In genomic region chr13:113814435-113814821, GRCh38 we compare ENCODE assay signal across 14 cellular contexts. TPM values are rescaled to one million over a fixed set of nuclear protein-coding genes. Genes with fewer than 3 reads are reported as not detected.
DNase-seq lines count a peak whose midpoint lies in the region; ATAC-seq and TF ChIP-seq lines count a peak whose summit lies in the region.
"Had no signal": no experiment of that assay in that cellular context is flagged by ENCODE, and none has a peak within 500 bp of the region (broad histone marks: within the 10 kb centered on the region; RNA-seq: fewer than 3 reads in every experiment).

No MANE protein-coding gene starts in this region.

- DNase-seq in GM23338 (ENCODE audit: low spot score) (no peak), SJCRH30 (peak; percentile 22 to 46), glomerular visceral epithelial cell (ENCODE audit: extremely low spot score) (peak; percentile 91), testis (no peak), kidney glomerular epithelial cell (lab: John Stamatoyannopoulos, UW) (no peak), NOMO-1 (lab: John Stamatoyannopoulos, UW; ENCODE audit: unreplicated experiment in 2 of 2) (no peak), nucleus accumbens (lab: John Stamatoyannopoulos, UW) (no peak)
- DNase-seq: amniotic stem cell; effector memory CD8-positive, alpha-beta T cell; KG1; NCI-H2029 treated with DMSO at 0.1 percent for 48 hours; NK-92 treated with Interleukin-12 subunit alpha and Interleukin-12 subunit beta, amount 100 ng/mL, for 24 hours; small intestine had no signal

- no peak overlapping the region for H3K4me3 ChIP-seq in GM23338
- H3K4me3 ChIP-seq in SJCRH30: no peak overlapping the region
- H3K4me3 ChIP-seq in testis: no peak overlapping the region

- no peaks in the 10 kb centered on the region for H3K4me1 ChIP-seq in GM23338 (ENCODE audit: insufficient read depth)
- peaks cover 7% of the 10 kb centered on the region; the same call in 1 of the 2 replicates for H3K4me1 ChIP-seq in SJCRH30
- H3K4me1 ChIP-seq in testis: peaks cover 40% of the 10 kb centered on the region

- H3K27ac ChIP-seq in GM23338 (ENCODE audit: low read depth): no peak overlapping the region
- H3K27ac ChIP-seq in SJCRH30: no peak overlapping the region
- H3K27ac ChIP-seq in testis: peak overlapping the region; percentile 55 to 65

- H3K36me3 ChIP-seq in GM23338 (ENCODE audit: insufficient read depth): no peaks in the 10 kb centered on the region
- H3K36me3 ChIP-seq in SJCRH30: no peaks in the 10 kb centered on the region
- no peaks in the 10 kb centered on the region for H3K36me3 ChIP-seq in testis (ENCODE audit: low read depth, missing control alignments)

- H3K27me3 ChIP-seq in GM23338 (ENCODE audit: insufficient read depth) (no peaks in the 10 kb centered on the region), SJCRH30 (no peaks in the 10 kb centered on the region; the same call in 1 of the 2 replicates), testis (no peaks in the 10 kb centered on the region)

- H3K27ac Mint-ChIP-seq in GM23338: 0 out of 2 replicates have a peak overlapping the region, but pooled peaks have one; percentile 38
- H3K27ac Mint-ChIP-seq: effector memory CD8-positive, alpha-beta T cell had no signal

- H4K20me1 ChIP-seq in GM23338 (replicated peaks; ENCODE audit: insufficient read depth): no peaks in the 10 kb centered on the region

- H3K9me3 ChIP-seq in SJCRH30 (replicated peaks): no peaks in the 10 kb centered on the region
- no peaks in the 10 kb centered on the region for H3K9me3 ChIP-seq in testis

- H3K36me3 Mint-ChIP-seq in GM23338 (ENCODE audit: low read depth): peaks cover 8% of the 10 kb centered on the region

- H3K4me1 Mint-ChIP-seq in GM23338: no peaks in the 10 kb centered on the region; the same call in 2 of the 3 replicates

- TF ChIP-seq CTCF in GM23338 (conservative IDR thresholded peaks at IDR 0.05; ENCODE audit: low read depth in 2 of 2) (no peak), testis (IDR thresholded peaks at IDR 0.05) (no peak)

- no peak overlapping the region for H2AFZ ChIP-seq in GM23338

- no peak for TF ChIP-seq POLR2A in testis (IDR thresholded peaks at IDR 0.05)

- no peak overlapping the region for H3K4me2 ChIP-seq in GM23338

- 37 to 65% methylated on average over 5 to 11 of the region's 11 CpGs for WGBS in testis, 2 donors

- no peaks in the 10 kb centered on the region for H3F3A ChIP-seq in GM23338 (replicated peaks; ENCODE audit: low read depth)

- H3K9me2 ChIP-seq in GM23338 (ENCODE audit: insufficient read depth): no peaks in the 10 kb centered on the region

- H3K27me3 Mint-ChIP-seq in GM23338 (ENCODE audit: insufficient read depth, low read depth, poor library complexity): peaks cover 17% of the 10 kb centered on the region

- H3K79me2 ChIP-seq in GM23338 (replicated peaks; ENCODE audit: insufficient read depth): no peaks in the 10 kb centered on the region

- H3K9me3 Mint-ChIP-seq in GM23338: peaks cover 9% of the 10 kb centered on the region; the same call in 2 of the 3 replicates
- H3K9me3 Mint-ChIP-seq: effector memory CD8-positive, alpha-beta T cell had no signal

- intact Hi-C loops in testis (cut with DNase I; ENCODE audit: low total_unique reads): no loop called here

- no peak overlapping the region for H3K4me3 Mint-ChIP-seq in GM23338
- H3K4me3 Mint-ChIP-seq: nephron had no signal

- no peak for ATAC-seq in GM23338
- ATAC-seq: effector memory CD8-positive, alpha-beta T cell had no signal

TF ChIP-seq in GM23338, 12 proteins besides CTCF, POLR2A, EP300 and RAD21:
- TF ChIP-seq STAT1 (IDR thresholded peaks at IDR 0.05; ENCODE audit: unreplicated experiment): no peak
- no peak for TF ChIP-seq ZNF114 (CRISPR knock-in tag; IDR thresholded peaks at IDR 0.05)

RNA-seq across cellular contexts. Expression of gene GAS6, which starts 49.4 kb away (rescaled TPM):
- 18.0 and 21.2 TPM in 2 replicates for total RNA-seq in GM23338 (2014; rRNA removed; shearing (Covaris generic))
- polyA plus RNA-seq in GM23338 (2016; fragmentation: Nextera tagmentation; extraction: Ambion mirVana): 7.9 and 8.8 TPM in 2 replicates
- 0.10 and 0.14 TPM in 2 replicates for total RNA-seq in SJCRH30 (2014; rRNA removed; shearing (Covaris generic))
- total RNA-seq in testis: 100 to 1,000 TPM; 416 to 575 TPM
- polyA plus RNA-seq in testis (ENCODE audit: insufficient read depth, low read depth, low replicate concordance): 193 TPM

RNA-seq across cellular contexts. Expression of gene TMEM255B, which starts 55.4 kb away (rescaled TPM):
- 0.69 and 0.82 TPM in 2 replicates for total RNA-seq in GM23338 (2014; rRNA removed; shearing (Covaris generic))
- polyA plus RNA-seq in GM23338 (2016; fragmentation: Nextera tagmentation; extraction: Ambion mirVana): 4.0 and 4.4 TPM in 2 replicates
- not detected in 2 replicates for total RNA-seq in SJCRH30 (2014; rRNA removed; shearing (Covaris generic))
- total RNA-seq in testis: 10 to 100 TPM in 1 of 2 donors, 1 to 10 TPM in 1; 6.9 to 10.9 TPM
- 7.5 TPM for polyA plus RNA-seq in testis (ENCODE audit: insufficient read depth, low read depth, low replicate concordance)

Comparison
In these comparisons a context has a peak if more than half of its experiments do, and no peak if none do; other contexts are left out.
1. DNase-seq: peak in SJCRH30 (2 of 2) and glomerular visceral epithelial cell (single experiment); none in GM23338 (single experiment), testis (single experiment), kidney glomerular epithelial cell (single experiment), NOMO-1 (0 of 2) and nucleus accumbens (0 of 56).
2. H3K27ac ChIP-seq: peak in testis (2 of 2); none in GM23338 (single experiment) and SJCRH30 (single experiment).
3. RNA of gene GAS6, which starts 49.4 kb away (total RNA-seq): 416 to 575 TPM in testis and 18.0 to 21.2 TPM in GM23338; 0.10 to 0.14 TPM in SJCRH30; every median in the first group is over 10 times any median in the second.